9 cellular contexts compared by ENCODE assay signal in the genomic region with DNA sequence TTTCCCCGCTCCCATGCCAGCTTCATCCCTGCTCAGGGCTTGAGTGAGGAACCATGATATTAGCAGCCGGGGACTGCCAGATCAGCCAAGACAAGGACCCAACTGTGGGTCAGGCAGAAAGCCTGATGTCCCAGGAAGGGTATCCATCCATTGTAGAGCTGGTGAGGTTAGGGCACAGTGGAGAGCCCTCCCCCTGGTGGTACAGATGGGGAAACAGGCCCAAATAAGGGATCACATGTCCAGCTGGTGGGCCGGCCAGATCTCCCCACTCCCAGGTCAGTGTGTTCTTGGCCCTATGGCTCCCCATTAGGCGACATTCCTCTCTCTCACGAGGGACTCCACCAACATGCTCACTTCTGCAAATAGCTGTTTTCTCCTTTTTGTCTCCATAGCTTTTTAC. TPM values are rescaled to one million over a fixed set of nuclear protein-coding genes. Genes with fewer than 3 reads are reported as not detected.
A peak's percentile ranks its signal among the peaks of the same experiment; 100 is the strongest.
DNase-seq lines count a peak whose midpoint lies in the region; ATAC-seq and TF ChIP-seq lines count a peak whose summit lies in the region.
"Had no signal": no experiment of that assay in that cellular context is flagged by ENCODE, and none has a peak within 500 bp of the region (broad histone marks: within the 10 kb centered on the region; RNA-seq: fewer than 3 reads in every experiment).

No MANE protein-coding gene starts in this region.

- no peak for ATAC-seq in esophagus mucosa

- 64 to 72% methylated on average over 5 of the region's 5 CpGs for WGBS in testis, 2 donors

- no peaks in the 10 kb centered on the region for H3K9me3 Mint-ChIP-seq in endothelial cell (ENCODE audit: unreplicated experiment)
- H3K9me3 Mint-ChIP-seq: activated CD4-positive, alpha-beta memory T cell treated with anti-CD3 and anti-CD28 coated beads for 36 hours had no signal

- peaks cover 38% of the 10 kb centered on the region for H3K4me1 ChIP-seq in testis

- H3K4me3 Mint-ChIP-seq in endothelial cell (ENCODE audit: unreplicated experiment), result no peak overlapping the region
- H3K4me3 Mint-ChIP-seq: activated CD4-positive, alpha-beta memory T cell treated with anti-CD3 and anti-CD28 coated beads for 36 hours had no signal

- peak overlapping the region in 1 of 2 donors; percentile 23 for H3K27ac ChIP-seq in testis

- no peaks in the 10 kb centered on the region for H3K27me3 ChIP-seq in testis

- DNase-seq in DMS 273 (lab: John Stamatoyannopoulos, UW; ENCODE audit: unreplicated experiment) (peak; percentile 66), DMS 273 treated with DMSO at 0.1 percent for 48 hours (lab: John Stamatoyannopoulos, UW) (no peak), NAMALWA (ENCODE audit: low spot score) (peak; percentile 49), endothelial cell (ENCODE audit: low spot score) (peak; percentile 56), testis (no peak), NCI-H1092 (lab: John Stamatoyannopoulos, UW) (no peak), NCI-H1436 (lab: John Stamatoyannopoulos, UW) (no peak)
- DNase-seq: activated CD4-positive, alpha-beta memory T cell treated with anti-CD3 and anti-CD28 coated beads for 36 hours had no signal

- no peaks in the 10 kb centered on the region for H3K36me3 ChIP-seq in testis (ENCODE audit: low read depth, missing control alignments)

- TF ChIP-seq CTCF in endothelial cell (IDR thresholded peaks at IDR 0.05; ENCODE audit: unreplicated experiment) (peak; percentile 48), testis (IDR thresholded peaks at IDR 0.05) (peak in 2 of 3 experiments; percentile 15 to 23)

- H3K27ac Mint-ChIP-seq in endothelial cell (ENCODE audit: unreplicated experiment), result no peak overlapping the region
- H3K27ac Mint-ChIP-seq: activated CD4-positive, alpha-beta memory T cell treated with anti-CD3 and anti-CD28 coated beads for 36 hours had no signal

- H3K4me1 Mint-ChIP-seq in endothelial cell (ENCODE audit: unreplicated experiment), result peaks cover 15% of the 10 kb centered on the region

- no peaks in the 10 kb centered on the region for H3K9me3 ChIP-seq in testis

- no peaks in the 10 kb centered on the region for H3K36me3 Mint-ChIP-seq in endothelial cell (ENCODE audit: low read depth, unreplicated experiment)
- H3K36me3 Mint-ChIP-seq: activated CD4-positive, alpha-beta memory T cell treated with anti-CD3 and anti-CD28 coated beads for 36 hours had no signal

- no peak overlapping the region for H3K4me3 ChIP-seq in testis

- no peak for TF ChIP-seq POLR2A in testis (IDR thresholded peaks at IDR 0.05)

- H3K27me3 Mint-ChIP-seq in endothelial cell (ENCODE audit: unreplicated experiment), result peaks cover 12% of the 10 kb centered on the region

- intact Hi-C loops in testis (cut with DNase I; ENCODE audit: low total_unique reads), result no loop called here

RNA-seq across cellular contexts. Expression of gene CDX1, which starts 9.0 kb away (rescaled TPM):
- 0.59 TPM for total RNA-seq in endothelial cell (ENCODE audit: unreplicated experiment)
- 1 to 10 TPM; 3.4 to 5.2 TPM for total RNA-seq in testis
- polyA plus RNA-seq in testis (ENCODE audit: insufficient read depth, low read depth, low replicate concordance), result 3.4 TPM
- total RNA-seq in esophagus mucosa, result not detected
- total RNA-seq: activated CD4-positive, alpha-beta memory T cell treated with anti-CD3 and anti-CD28 coated beads for 36 hours had no signal

RNA-seq across cellular contexts. Expression of gene SLC6A7, which starts 14.3 kb away (rescaled TPM):
- total RNA-seq in endothelial cell (ENCODE audit: unreplicated experiment) (not detected), testis (under 1 TPM in 1 of 2 donors, not detected in 1; 0.12 TPM), esophagus mucosa (not detected)
- not detected for polyA plus RNA-seq in testis (ENCODE audit: insufficient read depth, low read depth, low replicate concordance)
- total RNA-seq: activated CD4-positive, alpha-beta memory T cell treated with anti-CD3 and anti-CD28 coated beads for 36 hours had no signal

RNA-seq across cellular contexts. Expression of gene PDGFRB, which starts 19.9 kb away (rescaled TPM):
- total RNA-seq in endothelial cell (ENCODE audit: unreplicated experiment) (23.7 TPM), testis (10 to 100 TPM; 71.2 to 87.0 TPM), esophagus mucosa (11.5 TPM)
- polyA plus RNA-seq in testis (ENCODE audit: insufficient read depth, low read depth, low replicate concordance), result 61.6 TPM

Comparison
In these comparisons a context has a peak if more than half of its experiments do, and no peak if none do; other contexts are left out.
1. DNase-seq: peak in DMS 273 (single experiment), NAMALWA (single experiment) and endothelial cell (single experiment); none in DMS 273 treated with DMSO at 0.1 percent for 48 hours (single experiment), testis (single experiment), NCI-H1092 (single experiment) and NCI-H1436 (single experiment).